Comparison of ENCODE assay signal across 11 cellular contexts in genomic region chr5:137621861-137622823, GRCh38.
DNase-seq lines count a peak whose midpoint lies in the region; ATAC-seq, FAIRE-seq and TF ChIP-seq lines count a peak whose summit lies in the region.
"Had no signal": no experiment of that assay in that cellular context is flagged by ENCODE, and none has a peak within 500 bp of the region (broad histone marks: within the 10 kb centered on the region; RNA-seq: fewer than 3 reads in every experiment).

No MANE protein-coding gene starts in this region.

- in situ Hi-C loops in ACHN (cut with HindIII; ENCODE audit: low pct_ligation_motif_present, low pct_unique_long_range_greater_than_20kb, low sequenced_read_pairs) = no loop called here

- H3K27me3 ChIP-seq in adrenal gland = no peaks in the 10 kb centered on the region
- no peaks in the 10 kb centered on the region for H3K27me3 ChIP-seq in foreskin keratinocyte
- H3K27me3 ChIP-seq: tibial nerve had no signal

- whole genome bisulfite sequencing in adrenal gland, 4 donors = 66 to 77% (median 70%) methylated on average over 6 to 10 of the region's 10 CpGs

- no peaks in the 10 kb centered on the region for H3K36me3 ChIP-seq in adrenal gland (replicated peaks in 1 of 2)

- TF ChIP-seq CTCF in adrenal gland (IDR thresholded peaks at IDR 0.05) (no peak), foreskin keratinocyte (conservative IDR thresholded peaks at IDR 0.05) (no peak)

- peak overlapping the region; percentile 8 to 93 (median 85) for H3K27ac ChIP-seq in adrenal gland
- H3K27ac ChIP-seq in foreskin keratinocyte = no peak overlapping the region

- DNase-seq in GM12891 (ENCODE audit: insufficient read length, low spot score) = no peak
- DNase-seq in adrenal gland = peak; percentile 44 to 80 (median 70)
- DNase-seq in foreskin keratinocyte = peak; percentile 93 to 96
- DNase-seq in posterior vena cava (ENCODE audit: low spot score) = peak; percentile 88
- DNase-seq in ACHN = no peak
- DNase-seq in kidney glomerular epithelial cell (lab: John Stamatoyannopoulos, UW) = no peak
- DNase-seq in NOMO-1 treated with dmso at 0.1 percent for 144 hours (lab: John Stamatoyannopoulos, UW; ENCODE audit: unreplicated experiment) = no peak
- DNase-seq: erythroblast had no signal

- TF ChIP-seq POLR2A in GM12891 (IDR thresholded peaks at IDR 0.05; ENCODE audit: low read depth, low read length) (no peak), adrenal gland (IDR thresholded peaks at IDR 0.05) (no peak)

- H3K9me3 ChIP-seq in adrenal gland (replicated peaks in 1 of 3) = no peaks in the 10 kb centered on the region
- H3K9me3 ChIP-seq: tibial nerve had no signal

- H3K4me3 ChIP-seq in adrenal gland = no peak overlapping the region
- H3K4me3 ChIP-seq: tibial nerve had no signal

- intact Hi-C loops in adrenal gland (cut with DNase I) (no loop called here), posterior vena cava (cut with DNase I) (loop anchor here in 1 of 2 donors (10.0 kb wide), 2 partner anchors 193 to 513 kb away; partner anchors contain the start of gene NME5)

- FAIRE-seq in GM12891 (lab: Jason Lieb, UNC) = peak; percentile 31

- ATAC-seq in foreskin keratinocyte = peak; percentile 97
- no peak for ATAC-seq in GM21515 (IDR thresholded peaks at IDR 0.05; ENCODE audit: unreplicated experiment)
- ATAC-seq: activated T-helper 17 cell treated with anti-CD3 and anti-CD28 coated beads, Interleukin-2, amount 50 U/mL, for 72 hours had no signal

- H3K4me1 ChIP-seq in adrenal gland (replicated peaks in 1 of 2) = peaks cover 21 to 25% of the 10 kb centered on the region in 2 donors
- H3K4me1 ChIP-seq in foreskin keratinocyte = peaks cover 8% of the 10 kb centered on the region

TF ChIP-seq in GM12891, 5 proteins besides CTCF, POLR2A, EP300 and RAD21:
- TF ChIP-seq POU2F2 (IDR thresholded peaks at IDR 0.05; ENCODE audit: low read depth, low read length) = no peak
- TF ChIP-seq POLR2AphosphoS5 (IDR thresholded peaks at IDR 0.05; ENCODE audit: low read depth, low read length) = no peak
- TF ChIP-seq SPI1 (IDR thresholded peaks at IDR 0.05; ENCODE audit: low read depth, low read length) = no peak
- TF ChIP-seq TAF1 (IDR thresholded peaks at IDR 0.05; ENCODE audit: low read depth, low read length) = no peak

Comparison
In these comparisons a context has a peak if more than half of its experiments do, and no peak if none do; other contexts are left out.
1. DNase-seq: peak in adrenal gland (7 of 7), foreskin keratinocyte (2 of 2) and posterior vena cava (single experiment); none in GM12891 (single experiment), ACHN (single experiment), kidney glomerular epithelial cell (single experiment) and NOMO-1 treated with dmso at 0.1 percent for 144 hours (single experiment).